Comparison of ENCODE assay signal across 24 cellular contexts in genomic region chr3:97975466-97975865, GRCh38. TPM values are rescaled to one million over a fixed set of nuclear protein-coding genes. Genes with fewer than 3 reads are reported as not detected.
DNase-seq lines count a peak whose midpoint lies in the region; TF ChIP-seq lines count a peak whose summit lies in the region.
"Had no signal": no experiment of that assay in that cellular context is flagged by ENCODE, and none has a peak within 500 bp of the region (broad histone marks: within the 10 kb centered on the region; RNA-seq: fewer than 3 reads in every experiment).

No MANE protein-coding gene starts in this region.

- peaks cover 19% of the 10 kb centered on the region for H3K4me1 ChIP-seq in suprapubic skin

- H3K27ac ChIP-seq in suprapubic skin = no peak overlapping the region
- H3K27ac ChIP-seq: 22Rv1, spleen had no signal

- TF ChIP-seq CTCF in WI38 (IDR thresholded peaks at IDR 0.05; ENCODE audit: low read depth, low read length) = 0 out of 2 replicates have a peak, but pooled peaks have one; percentile 10
- TF ChIP-seq CTCF in fibroblast of villous mesenchyme (IDR thresholded peaks at IDR 0.05; ENCODE audit: insufficient read depth, low read depth, low read length) = peak; percentile 30
- TF ChIP-seq CTCF in suprapubic skin (IDR thresholded peaks at IDR 0.05) = no peak

- no peaks in the 10 kb centered on the region for H3K36me3 ChIP-seq in suprapubic skin
- H3K36me3 ChIP-seq: spleen had no signal

- H3K4me3 ChIP-seq in WI38 (ENCODE audit: low read depth, low read length) = no peak overlapping the region
- H3K4me3 ChIP-seq in fibroblast of villous mesenchyme (ENCODE audit: low read depth, low read length) = no peak overlapping the region
- H3K4me3 ChIP-seq in suprapubic skin = no peak overlapping the region
- H3K4me3 ChIP-seq: spleen had no signal

- TF ChIP-seq EP300 in suprapubic skin (IDR thresholded peaks at IDR 0.05) = no peak

- no peaks in the 10 kb centered on the region for H3K27me3 ChIP-seq in suprapubic skin
- H3K27me3 ChIP-seq: spleen had no signal

- DNase-seq in DMS 273 (lab: John Stamatoyannopoulos, UW; ENCODE audit: unreplicated experiment) (peak; percentile 21), DMS 273 treated with DMSO at 0.1 percent for 48 hours (lab: John Stamatoyannopoulos, UW) (no peak), HCEC 1CT (peak; percentile 28), fibroblast of villous mesenchyme (ENCODE audit: low read depth) (no peak), AML-193 (lab: John Stamatoyannopoulos, UW) (no peak), suprapubic skin (ENCODE audit: low spot score in 2 of 2) (no peak), nucleus accumbens (lab: John Stamatoyannopoulos, UW) (no peak)
- DNase-seq: activated CD4-positive, alpha-beta memory T cell treated with anti-CD3 and anti-CD28 coated beads for 36 hours; activated naive CD4-positive, alpha-beta T cell treated with anti-CD3 and anti-CD28 coated beads, Interleukin-2, amount 10 ng/mL, durations not matched to agents 7 days and 5 days; activated T-cell treated with anti-CD3 and anti-CD28 coated beads, Interleukin-2, amount 50 U/mL, for 4 hours; CD4-positive, CD25-positive, alpha-beta regulatory T cell; cortex of kidney; DMS53; H7; left colon; NCI-H1930; NCI-H510A treated with DMSO at 0.1 percent for 48 hours; SHP77; spleen had no signal

- no peak for TF ChIP-seq POLR2A in suprapubic skin (IDR thresholded peaks at IDR 0.05)

- H3K9me3 ChIP-seq in suprapubic skin = no peaks in the 10 kb centered on the region
- H3K9me3 ChIP-seq: spleen had no signal

- WGBS in suprapubic skin = 85% methylated on average over 1 of the region's 1 CpG

RNA-seq across cellular contexts. Expression of gene RIOX2, which starts 3.2 kb away (rescaled TPM):
- total RNA-seq in fibroblast of villous mesenchyme (31.6 and 34.1 TPM in 2 replicates), suprapubic skin (10 to 100 TPM; 30.1 to 44.1 (median 38.6) TPM)

RNA-seq across cellular contexts. Expression of gene GABRR3, which starts 59.6 kb away (rescaled TPM):
- total RNA-seq in fibroblast of villous mesenchyme (not detected in 2 replicates), suprapubic skin (not detected)
- total RNA-seq: activated CD4-positive, alpha-beta memory T cell treated with anti-CD3 and anti-CD28 coated beads for 36 hours; activated T-cell treated with anti-CD3 and anti-CD28 coated beads, Interleukin-2, amount 50 U/mL, for 4 hours; CD4-positive, CD25-positive, alpha-beta regulatory T cell; H7; left colon; mesothelial cell of epicardium; spleen; subcutaneous adipose tissue; T-helper 1 cell treated with Interleukin-12 subunit alpha and Interleukin-12 subunit beta and Interleukin-4 antibody, amounts not matched to agents 30 ng/mL and 1 ng/mL, for 36 hours had no signal

Comparison
In these comparisons a context has a peak if more than half of its experiments do, and no peak if none do; other contexts are left out.
1. DNase-seq: peak in DMS 273 (single experiment) and HCEC 1CT (single experiment); none in DMS 273 treated with DMSO at 0.1 percent for 48 hours (single experiment), fibroblast of villous mesenchyme (single experiment), AML-193 (0 of 2), suprapubic skin (0 of 2) and nucleus accumbens (0 of 56).
2. CTCF ChIP-seq: peak in WI38 (single experiment) and fibroblast of villous mesenchyme (single experiment); none in suprapubic skin (0 of 2).